14 cellular contexts compared by ENCODE assay signal in genomic region chr11:86547727-86548126, GRCh38.
DNase-seq lines count a peak whose midpoint lies in the region; ATAC-seq, FAIRE-seq and TF ChIP-seq lines count a peak whose summit lies in the region.
"Had no signal": no experiment of that assay in that cellular context is flagged by ENCODE, and none has a peak within 500 bp of the region (broad histone marks: within the 10 kb centered on the region; RNA-seq: fewer than 3 reads in every experiment).

No MANE protein-coding gene starts in this region.

- peaks cover 0 to 2% (median 0%) of the 10 kb centered on the region in 4 donors for H3K4me1 ChIP-seq in liver (ENCODE audit: control insufficient read depth in 4 of 4, insufficient read depth in 4 of 4, low read length in 3 of 4)
- peaks cover 17% of the 10 kb centered on the region for H3K4me1 ChIP-seq in HepG2 (ENCODE audit: insufficient read depth, low read length)
- H3K4me1 ChIP-seq in heart right ventricle: peaks cover 7 to 51% (median 33%) of the 10 kb centered on the region in 9 donors
- H3K4me1 ChIP-seq in trophoblast cell (ENCODE audit: control insufficient read depth in 1 of 2, insufficient read depth in 2 of 2, low read length in 2 of 2): peaks cover 0 to 2% of the 10 kb centered on the region in 2 experiments
- H3K4me1 ChIP-seq in aorta (ENCODE audit: control insufficient read depth in 1 of 2, insufficient read depth in 2 of 2, low read length in 2 of 2): peaks cover 10 to 15% of the 10 kb centered on the region in 2 donors

- POLR2A ChIA-PET in HepG2 (lab: Yijun Ruan, JAX): no interaction called here

- H3K4me2 ChIP-seq in HepG2 (ENCODE audit: low read depth, low read length) (no peak overlapping the region), trophoblast cell (ENCODE audit: low read length) (no peak overlapping the region)

- no peak overlapping the region for H3K4ac ChIP-seq in trophoblast cell (ENCODE audit: low read depth, low read length)

- H3K9ac ChIP-seq in liver (ENCODE audit: low read depth in 1 of 2, low read length in 2 of 2) (no peak overlapping the region), HepG2 (ENCODE audit: insufficient read depth, low read depth, low read length) (no peak overlapping the region), trophoblast cell (ENCODE audit: low read length) (no peak overlapping the region)

- ATAC-seq in HepG2 (no peak), heart right ventricle (peak in 7 of 8 donors; percentile 67 to 91 (median 70)), aorta (ENCODE audit: low FRiP score) (peak; percentile 34), GM21737 (IDR thresholded peaks at IDR 0.05; ENCODE audit: unreplicated experiment) (no peak)

- H3K27ac ChIP-seq in liver (ENCODE audit: low read depth in 1 of 2, low read length in 2 of 2) (peak overlapping the region; percentile 10 to 32), HepG2 (ENCODE audit: extremely low read length, insufficient read depth, low read length) (no peak overlapping the region), heart right ventricle (peak overlapping the region; percentile 33 to 83 (median 65)), trophoblast cell (ENCODE audit: low read depth, low read length) (no peak overlapping the region), aorta (ENCODE audit: low read depth in 1 of 2, low read length in 2 of 2) (peak overlapping the region; percentile 87 to 94)

- H3K36me3 ChIP-seq in liver (ENCODE audit: control insufficient read depth in 4 of 4, insufficient read depth in 3 of 4, low read depth in 1 of 4, low read length in 3 of 4) (no peaks in the 10 kb centered on the region), HepG2 (replicated peaks in 1 of 2; ENCODE audit: control insufficient read depth in 1 of 2, insufficient read depth in 2 of 2, low read length in 2 of 2) (no peaks in the 10 kb centered on the region), heart right ventricle (no peaks in the 10 kb centered on the region), trophoblast cell (ENCODE audit: control insufficient read depth in 1 of 2, insufficient read depth in 2 of 2, low read length in 2 of 2) (no peaks in the 10 kb centered on the region), aorta (ENCODE audit: control insufficient read depth in 1 of 2, insufficient read depth in 2 of 2, low read length in 1 of 2) (no peaks in the 10 kb centered on the region)

- FAIRE-seq in HepG2 (lab: Jason Lieb, UNC): no peak
- FAIRE-seq: A204.1 had no signal

- CTCF ChIA-PET in HepG2 (lab: Yijun Ruan, JAX; ENCODE audit: low intra/inter-chr PET ratio, low total read pairs): no interaction called here

- TF ChIP-seq CTCF in liver (IDR thresholded peaks at IDR 0.05; ENCODE audit: low read depth, low read length, missing input control): no peak
- TF ChIP-seq CTCF in HepG2 (CRISPR knock-in tag; IDR thresholded peaks at IDR 0.05): no peak
- no peak for TF ChIP-seq CTCF in heart right ventricle (IDR thresholded peaks at IDR 0.05)

- WGBS in liver: 80% methylated on average over 2 of the region's 2 CpGs
- WGBS in HepG2 (ENCODE audit: low lambda C conversion rate): 13% methylated on average over 2 of the region's 2 CpGs
- WGBS in heart right ventricle, 2 donors: 46 to 67% methylated on average over 2 of the region's 2 CpGs
- WGBS in trophoblast cell (ENCODE audit: extremely low coverage, insufficient coverage, insufficient read length): no CpG with 5 or more reads among the region's 2 CpGs
- 26 to 46% methylated on average over 2 of the region's 2 CpGs for WGBS in aorta, 2 donors

- H4K91ac ChIP-seq in trophoblast cell (ENCODE audit: low read depth, low read length): no peak overlapping the region

- no peak overlapping the region for H2AFZ ChIP-seq in HepG2 (ENCODE audit: low read length)
- H2AFZ ChIP-seq in trophoblast cell (ENCODE audit: insufficient read depth, low read length, poor library complexity): peak overlapping the region; percentile 45

- H3K27me3 ChIP-seq in liver (ENCODE audit: control insufficient read depth in 4 of 4, insufficient read depth in 4 of 4, low read length in 3 of 4): no peaks in the 10 kb centered on the region
- H3K27me3 ChIP-seq in HepG2 (ENCODE audit: control insufficient read depth in 1 of 2, insufficient read depth in 2 of 2, low read length in 2 of 2): peaks cover 1 to 7% of the 10 kb centered on the region in 2 experiments; a peak in 3 of 5 replicates
- no peaks in the 10 kb centered on the region for H3K27me3 ChIP-seq in heart right ventricle
- H3K27me3 ChIP-seq in trophoblast cell (ENCODE audit: insufficient read depth, low read length): no peaks in the 10 kb centered on the region
- H3K27me3 ChIP-seq in aorta (ENCODE audit: control insufficient read depth in 1 of 2, insufficient read depth in 2 of 2, low read length in 1 of 2): no peaks in the 10 kb centered on the region

- no peaks in the 10 kb centered on the region for H4K20me1 ChIP-seq in HepG2 (ENCODE audit: insufficient read depth, low read length)

- H3K18ac ChIP-seq in trophoblast cell (ENCODE audit: low read length): no peak overlapping the region

- in situ Hi-C loops in HepG2 (cut with HindIII; ENCODE audit: extremely low pct_ligation_motif_present, low pct_unique_long_range_greater_than_20kb): no loop called here

- no peak overlapping the region for H3K23ac ChIP-seq in trophoblast cell (ENCODE audit: low read length)

- H3K79me2 ChIP-seq in HepG2 (ENCODE audit: insufficient read depth, low read length): no peaks in the 10 kb centered on the region
- H3K79me2 ChIP-seq in trophoblast cell (ENCODE audit: control insufficient read depth, insufficient read depth, low read length, poor library complexity): no peaks in the 10 kb centered on the region

- no TSS peak for BruUV-seq in HepG2 (replicated peaks; lab: Mats Ljungman, UMichigan)

- H2AK5ac ChIP-seq in trophoblast cell (ENCODE audit: low read length): peak overlapping the region; percentile 72

- TF ChIP-seq EP300 in HepG2 (IDR thresholded peaks at IDR 0.05; ENCODE audit: low read depth in 2 of 2, low read length in 2 of 2): no peak
- TF ChIP-seq EP300 in HepG2 (CRISPR knock-in tag; IDR thresholded peaks at IDR 0.05; ENCODE audit: borderline replicate concordance): no peak

- H2BK12ac ChIP-seq in trophoblast cell (ENCODE audit: low read length): no peak overlapping the region

- H3K4me3 ChIP-seq in liver (ENCODE audit: low read depth in 1 of 3, low read length in 3 of 3) (no peak overlapping the region), HepG2 (replicated peaks in 1 of 3; ENCODE audit: insufficient read depth in 1 of 3, low read depth in 2 of 3, low read length in 3 of 3) (no peak overlapping the region), heart right ventricle (no peak overlapping the region), trophoblast cell (ENCODE audit: low read depth, low read length) (no peak overlapping the region), aorta (ENCODE audit: low read length in 2 of 2) (no peak overlapping the region)

- TF ChIP-seq RAD21 in liver (IDR thresholded peaks at IDR 0.05) (peak in 1 of 2 donors; percentile 28), HepG2 (CRISPR knock-in tag; IDR thresholded peaks at IDR 0.05) (no peak)

- intact Hi-C loops in HepG2 (cut with micrococcal nuclease; ENCODE audit: unreplicated experiment) (no loop called here), heart right ventricle (cut with DNase I) (loop anchor here in 1 of 10 donors (5.0 kb wide), 1 partner anchor 40 kb away; no protein-coding TSS in a partner anchor), aorta (cut with DNase I) (no loop called here)

- H2BK5ac ChIP-seq in trophoblast cell (ENCODE audit: low read depth, low read length, poor library complexity): no peak overlapping the region

- no peak for TF ChIP-seq POLR2A in HepG2 (IDR thresholded peaks at IDR 0.05; ENCODE audit: insufficient read depth in 1 of 2, low read depth in 2 of 2, low read length in 2 of 2)

- H2BK120ac ChIP-seq in trophoblast cell (ENCODE audit: insufficient read depth, low read length, poor library complexity): no peak overlapping the region

- no peaks in the 10 kb centered on the region for H3K9me3 ChIP-seq in liver (ENCODE audit: control insufficient read depth in 4 of 4, low read length in 3 of 4)
- H3K9me3 ChIP-seq in HepG2 (ENCODE audit: low read length): no peaks in the 10 kb centered on the region
- no peaks in the 10 kb centered on the region for H3K9me3 ChIP-seq in heart right ventricle
- no peaks in the 10 kb centered on the region for H3K9me3 ChIP-seq in trophoblast cell (ENCODE audit: insufficient read depth, low read depth, low read length)
- no peaks in the 10 kb centered on the region for H3K9me3 ChIP-seq in aorta (ENCODE audit: control insufficient read depth, low read length)
- H3K9me3 ChIP-seq: Caco-2 had no signal

- DNase-seq in HepG2 (ENCODE audit: low spot score) (no peak), heart right ventricle (no peak), trophoblast cell (no peak), aorta (no peak), ureter (ENCODE audit: low spot score) (no peak), SIG-M5 (lab: John Stamatoyannopoulos, UW) (no peak)
- DNase-seq: activated naive CD4-positive, alpha-beta T cell treated with anti-CD3 and anti-CD28 coated beads for 36 hours; Caco-2; naive B cell; NCI-H2029 treated with DMSO at 0.1 percent for 48 hours; NCI-H82 had no signal

- H4K8ac ChIP-seq in trophoblast cell (ENCODE audit: low read depth, low read length): no peak overlapping the region

- no peak overlapping the region for H3K14ac ChIP-seq in trophoblast cell (ENCODE audit: low read length)

- H4K12ac ChIP-seq in trophoblast cell (ENCODE audit: low read depth, low read length): no peak overlapping the region

- H3K79me1 ChIP-seq in trophoblast cell (ENCODE audit: low read length): peaks cover 4% of the 10 kb centered on the region

TF ChIP-seq in liver, 16 proteins besides CTCF, POLR2A, EP300 and RAD21:
- no peak for TF ChIP-seq TAF1 (conservative IDR thresholded peaks at IDR 0.05)
- TF ChIP-seq NR2F2 (IDR thresholded peaks at IDR 0.05): peak; percentile 87

TF ChIP-seq in HepG2, 621 proteins besides CTCF, POLR2A, EP300 and RAD21 (continues in another document):
- TF ChIP-seq ZNF383 (CRISPR knock-in tag; IDR thresholded peaks at IDR 0.05; ENCODE audit: borderline replicate concordance): no peak
- TF ChIP-seq ATF1 (CRISPR knock-in tag; IDR thresholded peaks at IDR 0.05): no peak
- TF ChIP-seq PHB2 (IDR thresholded peaks at IDR 0.05; ENCODE audit: partially characterized antibody): no peak
- TF ChIP-seq SRSF9 (IDR thresholded peaks at IDR 0.05; ENCODE audit: borderline replicate concordance, insufficient read depth, low read depth, low read length, poor library complexity, severe bottlenecking): no peak
- no peak for TF ChIP-seq ZNF33B (CRISPR knock-in tag; IDR thresholded peaks at IDR 0.05)
- TF ChIP-seq MEIS2 (CRISPR knock-in tag; IDR thresholded peaks at IDR 0.05): no peak
- no peak for TF ChIP-seq SALL2 (CRISPR knock-in tag; IDR thresholded peaks at IDR 0.05)
- TF ChIP-seq ZNF670 (CRISPR knock-in tag; IDR thresholded peaks at IDR 0.05; ENCODE audit: borderline replicate concordance): no peak
- no peak for TF ChIP-seq TOE1 (CRISPR knock-in tag; IDR thresholded peaks at IDR 0.05)

Comparison
In these comparisons a context has a peak if more than half of its experiments do, and no peak if none do; other contexts are left out.
1. H3K27ac ChIP-seq: peak in liver (2 of 2), heart right ventricle (10 of 10) and aorta (2 of 2); none in HepG2 (single experiment) and trophoblast cell (single experiment).
2. ATAC-seq: peak in heart right ventricle (7 of 8) and aorta (single experiment); none in HepG2 (single experiment) and GM21737 (single experiment).